29 cellular contexts compared by ENCODE assay signal in the genomic region with DNA sequence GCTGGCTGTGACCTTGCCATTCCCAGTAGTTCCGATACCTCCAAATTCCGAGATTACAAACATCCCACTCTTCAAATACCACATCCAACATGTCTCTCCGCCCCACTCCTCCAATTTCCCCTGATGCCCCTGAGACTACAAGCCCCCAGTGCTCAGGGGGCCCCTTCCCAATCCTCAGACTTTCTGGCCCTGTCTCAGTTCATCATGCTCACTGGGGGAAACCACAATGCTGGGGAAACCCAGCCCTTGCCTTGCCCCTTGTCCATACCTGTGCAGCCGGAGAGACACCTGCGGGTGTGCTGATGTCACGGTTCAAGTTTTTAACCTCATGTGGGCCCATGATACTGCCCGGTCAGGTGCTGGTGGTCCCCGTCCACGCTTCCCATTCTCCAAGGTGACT.
"Had no signal": no experiment of that assay in that cellular context is flagged by ENCODE, and none has a peak within 500 bp of the region (broad histone marks: within the 10 kb centered on the region; RNA-seq: fewer than 3 reads in every experiment).

No MANE protein-coding gene starts in this region.

- H3K4me1 ChIP-seq: left lung, lower lobe of right lung, stomach, thyroid gland, transverse colon, upper lobe of left lung, vagina had no signal

- H3K36me3 ChIP-seq: left lung, lower lobe of right lung, pancreas, stomach, thyroid gland, transverse colon, upper lobe of left lung, vagina had no signal

- H3K27ac Mint-ChIP-seq: mesothelial cell of epicardium; naive thymus-derived CD4-positive, alpha-beta T cell; natural killer cell treated with Interleukin-12 subunit alpha and Interleukin-12 subunit beta and Interleukin-15 and Interleukin-18, amount 100 ng/mL, for 72 hours; stimulated activated naive B cell treated with anti-CD40 and anti-IgM and Interleukin-4, amounts not matched to agents 10 μg/mL and 1 μg/mL and 100 μg/mL, for 72 hours had no signal

- H3K9me3 Mint-ChIP-seq: mesothelial cell of epicardium; natural killer cell treated with Interleukin-12 subunit alpha and Interleukin-12 subunit beta and Interleukin-15 and Interleukin-18, amount 100 ng/mL, for 72 hours; stimulated activated naive B cell treated with anti-CD40 and anti-IgM and Interleukin-4, amounts not matched to agents 10 μg/mL and 1 μg/mL and 100 μg/mL, for 72 hours had no signal

- H3K9me3 ChIP-seq: left lung, lower lobe of right lung, mucosa of descending colon, pancreas, stomach, testis, thyroid gland, transverse colon, upper lobe of left lung, vagina had no signal

- H3K27me3 ChIP-seq: left lung, pancreas, testis, thyroid gland, transverse colon, upper lobe of left lung, vagina had no signal

- ATAC-seq: left colon; left lung; lower lobe of right lung; mucosa of descending colon; naive thymus-derived CD4-positive, alpha-beta T cell; natural killer cell treated with Interleukin-12 subunit alpha and Interleukin-12 subunit beta and Interleukin-15 and Interleukin-18, amount 100 ng/mL, for 72 hours; sciatic nerve; stimulated activated naive B cell treated with anti-CD40 and anti-IgM and Interleukin-4, amounts not matched to agents 10 μg/mL and 1 μg/mL and 100 μg/mL, for 72 hours; stimulated activated naive CD8-positive, alpha-beta T cell treated with anti-CD3 and anti-CD28 coated beads, Interleukin-15, Interleukin-2, amounts not matched to agents 100 U/mL and 50 U/mL, for 24 hours had no signal

- H3K36me3 Mint-ChIP-seq: mesothelial cell of epicardium; naive thymus-derived CD4-positive, alpha-beta T cell; natural killer cell treated with Interleukin-12 subunit alpha and Interleukin-12 subunit beta and Interleukin-15 and Interleukin-18, amount 100 ng/mL, for 72 hours; stimulated activated naive B cell treated with anti-CD40 and anti-IgM and Interleukin-4, amounts not matched to agents 10 μg/mL and 1 μg/mL and 100 μg/mL, for 72 hours had no signal

- DNase-seq: head of caudate nucleus; hypothalamus; left colon; left lung; lower lobe of right lung; mammary epithelial cell; mesenchymal stem cell; mucosa of descending colon; naive thymus-derived CD4-positive, alpha-beta T cell; pancreas; posterior cingulate gyrus; right cardiac atrium; stimulated activated CD4-positive, alpha-beta T cell treated with anti-CD3 and anti-CD28 coated beads, Interleukin-12 subunit alpha, Interleukin-12 subunit beta, amount 100 ng/mL, for 4 hours; stimulated activated CD4-positive, alpha-beta T cell treated with anti-CD3 and anti-CD28 coated beads, Interleukin-15, amount 100 ng/mL, for 24 hours; stimulated activated CD4-positive, alpha-beta T cell treated with anti-CD3 and anti-CD28 coated beads, Interleukin-2, amount 100 ng/mL, for 24 hours; stimulated activated CD4-positive, alpha-beta T cell treated with anti-CD3 and anti-CD28 coated beads, Interleukin-4, amount 100 ng/mL, for 1 hour; stimulated activated naive B cell treated with anti-CD40 and anti-IgM and Interleukin-4, amounts not matched to agents 10 μg/mL and 1 μg/mL and 100 μg/mL, for 72 hours; stimulated activated naive CD8-positive, alpha-beta T cell treated with anti-CD3 and anti-CD28 coated beads, Interleukin-15, Interleukin-2, amounts not matched to agents 100 U/mL and 50 U/mL, for 24 hours; stomach; testis; thyroid gland; transverse colon; upper lobe of left lung had no signal

- H3K4me3 ChIP-seq: left lung, lower lobe of right lung, mucosa of descending colon, pancreas, skin epidermis, stomach, testis, thyroid gland, transverse colon, upper lobe of left lung, vagina had no signal

- FAIRE-seq: keratinocyte, pancreas had no signal

- H3K4me3 Mint-ChIP-seq: mesothelial cell of epicardium; naive thymus-derived CD4-positive, alpha-beta T cell; natural killer cell treated with Interleukin-12 subunit alpha and Interleukin-12 subunit beta and Interleukin-15 and Interleukin-18, amount 100 ng/mL, for 72 hours; stimulated activated naive B cell treated with anti-CD40 and anti-IgM and Interleukin-4, amounts not matched to agents 10 μg/mL and 1 μg/mL and 100 μg/mL, for 72 hours had no signal

- H3K27ac ChIP-seq: left lung, lower lobe of right lung, skin epidermis, stomach, testis, thyroid gland, transverse colon, upper lobe of left lung, vagina had no signal

- H3K4me1 Mint-ChIP-seq: mesothelial cell of epicardium had no signal
